ENCODE assay signal across 8 cellular contexts in genomic region chr17:68511671-68512246, GRCh38.
DNase-seq lines count a peak whose midpoint lies in the region; ATAC-seq lines count a peak whose summit lies in the region.

No MANE protein-coding gene starts in this region.

- H3K4me3 Mint-ChIP-seq in memory B cell = peak overlapping the region; percentile 97

- ATAC-seq in GM18858 (IDR thresholded peaks at IDR 0.05; ENCODE audit: unreplicated experiment) (peak; percentile 36), HG03066 (IDR thresholded peaks at IDR 0.05; ENCODE audit: low read depth, unreplicated experiment) (peak; percentile 42), memory B cell (ENCODE audit: low read depth) (peak; percentile 57)

- H3K4me1 Mint-ChIP-seq in memory B cell = peaks cover 22% of the 10 kb centered on the region

- DNase-seq in AG08396 (ENCODE audit: low spot score) (peak; percentile 79), NCI-H226 (peak; percentile 45), memory B cell (ENCODE audit: low spot score in 2 of 2) (peak; percentile 73 to 78)
- peak; percentile 56 for DNase-seq in activated CD4-positive, alpha-beta T cell treated with anti-CD3 and anti-CD28 coated beads, Interleukin-2, amount 50 U/mL, for 1 hour
- DNase-seq in effector CD4-positive, alpha-beta T cell = peak; percentile 63
- peak; percentile 61 for DNase-seq in stimulated activated CD8-positive, alpha-beta memory T cell treated with anti-CD3 and anti-CD28 coated beads, Interleukin-15, amount 100 ng/mL, for 1 hour (ENCODE audit: low read depth)

- peaks cover 6% of the 10 kb centered on the region for H3K36me3 Mint-ChIP-seq in memory B cell

- no peaks in the 10 kb centered on the region for H3K9me3 Mint-ChIP-seq in memory B cell

- peak overlapping the region; percentile 100 for H3K27ac Mint-ChIP-seq in memory B cell

- H3K27me3 Mint-ChIP-seq in memory B cell = no peaks in the 10 kb centered on the region

Comparison
In these comparisons a context has a peak if more than half of its experiments do, and no peak if none do; other contexts are left out.
1. Peak in every context shown above with its lines: DNase-seq and ATAC-seq.